Comparison of ENCODE assay signal across 1 cellular context in the genomic region with DNA sequence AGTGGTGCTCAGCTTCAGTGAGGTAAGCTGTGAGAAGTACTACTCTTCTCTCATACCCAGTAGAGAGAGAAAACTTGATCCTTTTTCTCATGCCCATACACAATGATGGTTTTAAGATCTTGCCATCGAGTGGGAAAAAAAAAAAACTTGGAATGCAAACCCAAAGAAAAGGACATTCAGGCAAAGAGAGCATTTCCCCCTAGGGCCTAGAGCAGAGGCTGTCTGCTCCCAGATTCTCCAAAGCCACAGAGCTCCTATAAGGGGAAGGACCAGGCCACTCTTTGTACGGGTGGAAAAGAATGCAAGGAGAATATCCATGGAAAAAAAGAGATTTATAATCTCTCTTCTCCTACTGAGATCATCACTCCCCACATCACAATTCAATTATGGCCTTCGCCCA.
TF ChIP-seq lines count a peak whose summit lies in the region.

No MANE protein-coding gene starts in this region.

TF ChIP-seq in GM23338, 12 proteins besides CTCF, POLR2A, EP300 and RAD21:
- TF ChIP-seq, protein P1, sequence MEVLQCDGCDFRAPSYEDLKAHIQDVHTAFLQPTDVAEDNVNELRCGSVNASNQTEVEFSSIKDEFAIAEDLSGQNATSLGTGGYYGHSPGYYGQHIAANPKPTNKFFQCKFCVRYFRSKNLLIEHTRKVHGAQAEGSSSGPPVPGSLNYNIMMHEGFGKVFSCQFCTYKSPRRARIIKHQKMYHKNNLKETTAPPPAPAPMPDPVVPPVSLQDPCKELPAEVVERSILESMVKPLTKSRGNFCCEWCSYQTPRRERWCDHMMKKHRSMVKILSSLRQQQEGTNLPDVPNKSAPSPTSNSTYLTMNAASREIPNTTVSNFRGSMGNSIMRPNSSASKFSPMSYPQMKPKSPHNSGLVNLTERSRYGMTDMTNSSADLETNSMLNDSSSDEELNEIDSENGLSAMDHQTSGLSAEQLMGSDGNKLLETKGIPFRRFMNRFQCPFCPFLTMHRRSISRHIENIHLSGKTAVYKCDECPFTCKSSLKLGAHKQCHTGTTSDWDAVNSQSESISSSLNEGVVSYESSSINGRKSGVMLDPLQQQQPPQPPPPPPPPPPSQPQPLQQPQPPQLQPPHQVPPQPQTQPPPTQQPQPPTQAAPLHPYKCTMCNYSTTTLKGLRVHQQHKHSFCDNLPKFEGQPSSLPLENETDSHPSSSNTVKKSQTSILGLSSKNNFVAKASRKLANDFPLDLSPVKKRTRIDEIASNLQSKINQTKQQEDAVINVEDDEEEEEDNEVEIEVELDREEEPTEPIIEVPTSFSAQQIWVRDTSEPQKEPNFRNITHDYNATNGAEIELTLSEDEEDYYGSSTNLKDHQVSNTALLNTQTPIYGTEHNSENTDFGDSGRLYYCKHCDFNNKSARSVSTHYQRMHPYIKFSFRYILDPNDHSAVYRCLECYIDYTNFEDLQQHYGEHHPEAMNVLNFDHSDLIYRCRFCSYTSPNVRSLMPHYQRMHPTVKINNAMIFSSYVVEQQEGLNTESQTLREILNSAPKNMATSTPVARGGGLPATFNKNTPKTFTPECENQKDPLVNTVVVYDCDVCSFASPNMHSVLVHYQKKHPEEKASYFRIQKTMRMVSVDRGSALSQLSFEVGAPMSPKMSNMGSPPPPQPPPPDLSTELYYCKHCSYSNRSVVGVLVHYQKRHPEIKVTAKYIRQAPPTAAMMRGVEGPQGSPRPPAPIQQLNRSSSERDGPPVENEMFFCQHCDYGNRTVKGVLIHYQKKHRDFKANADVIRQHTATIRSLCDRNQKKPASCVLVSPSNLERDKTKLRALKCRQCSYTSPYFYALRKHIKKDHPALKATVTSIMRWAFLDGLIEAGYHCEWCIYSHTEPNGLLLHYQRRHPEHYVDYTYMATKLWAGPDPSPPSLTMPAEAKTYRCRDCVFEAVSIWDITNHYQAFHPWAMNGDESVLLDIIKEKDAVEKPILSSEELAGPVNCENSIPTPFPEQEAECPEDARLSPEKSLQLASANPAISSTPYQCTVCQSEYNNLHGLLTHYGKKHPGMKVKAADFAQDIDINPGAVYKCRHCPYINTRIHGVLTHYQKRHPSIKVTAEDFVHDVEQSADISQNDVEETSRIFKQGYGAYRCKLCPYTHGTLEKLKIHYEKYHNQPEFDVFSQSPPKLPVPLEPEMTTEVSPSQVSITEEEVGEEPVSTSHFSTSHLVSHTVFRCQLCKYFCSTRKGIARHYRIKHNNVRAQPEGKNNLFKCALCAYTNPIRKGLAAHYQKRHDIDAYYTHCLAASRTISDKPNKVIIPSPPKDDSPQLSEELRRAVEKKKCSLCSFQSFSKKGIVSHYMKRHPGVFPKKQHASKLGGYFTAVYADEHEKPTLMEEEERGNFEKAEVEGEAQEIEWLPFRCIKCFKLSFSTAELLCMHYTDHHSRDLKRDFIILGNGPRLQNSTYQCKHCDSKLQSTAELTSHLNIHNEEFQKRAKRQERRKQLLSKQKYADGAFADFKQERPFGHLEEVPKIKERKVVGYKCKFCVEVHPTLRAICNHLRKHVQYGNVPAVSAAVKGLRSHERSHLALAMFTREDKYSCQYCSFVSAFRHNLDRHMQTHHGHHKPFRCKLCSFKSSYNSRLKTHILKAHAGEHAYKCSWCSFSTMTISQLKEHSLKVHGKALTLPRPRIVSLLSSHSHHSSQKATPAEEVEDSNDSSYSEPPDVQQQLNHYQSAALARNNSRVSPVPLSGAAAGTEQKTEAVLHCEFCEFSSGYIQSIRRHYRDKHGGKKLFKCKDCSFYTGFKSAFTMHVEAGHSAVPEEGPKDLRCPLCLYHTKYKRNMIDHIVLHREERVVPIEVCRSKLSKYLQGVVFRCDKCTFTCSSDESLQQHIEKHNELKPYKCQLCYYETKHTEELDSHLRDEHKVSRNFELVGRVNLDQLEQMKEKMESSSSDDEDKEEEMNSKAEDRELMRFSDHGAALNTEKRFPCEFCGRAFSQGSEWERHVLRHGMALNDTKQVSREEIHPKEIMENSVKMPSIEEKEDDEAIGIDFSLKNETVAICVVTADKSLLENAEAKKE (CRISPR knock-in tag; IDR thresholded peaks at IDR 0.05), result no peak
- TF ChIP-seq JUNB (IDR thresholded peaks at IDR 0.05; ENCODE audit: unreplicated experiment) (no peak), ZNF331 (CRISPR knock-in tag; IDR thresholded peaks at IDR 0.05; ENCODE audit: low read depth) (no peak), NANOG (IDR thresholded peaks at IDR 0.05; ENCODE audit: borderline replicate concordance) (no peak)
